1 cellular context compared by ENCODE assay signal in the genomic region with DNA sequence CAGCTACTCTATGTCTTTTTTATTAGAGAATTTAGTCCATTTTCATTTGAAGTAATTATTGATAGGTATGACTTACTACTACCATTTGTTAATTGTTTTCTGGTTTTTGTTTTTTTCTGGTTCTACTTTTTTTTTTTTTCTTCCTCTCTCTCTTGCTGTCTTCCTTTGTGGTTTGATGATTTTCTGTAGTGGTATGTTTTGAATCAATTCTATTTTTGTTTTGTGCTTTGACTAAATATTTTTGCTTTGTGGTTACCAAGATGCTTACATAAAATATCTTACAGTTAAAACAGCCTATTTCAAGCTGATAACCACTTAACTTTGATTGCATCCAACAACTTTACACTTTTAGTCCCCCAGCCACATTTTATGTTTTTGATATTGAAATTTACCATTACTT.
TF ChIP-seq lines count a peak whose summit lies in the region.

No MANE protein-coding gene starts in this region.

TF ChIP-seq in SK-N-SH treated with all-trans-retinoic acid at 6 μM for 48 hours, 23 proteins besides CTCF, POLR2A, EP300 and RAD21 (continued from another document):
- TF ChIP-seq, protein P1, sequence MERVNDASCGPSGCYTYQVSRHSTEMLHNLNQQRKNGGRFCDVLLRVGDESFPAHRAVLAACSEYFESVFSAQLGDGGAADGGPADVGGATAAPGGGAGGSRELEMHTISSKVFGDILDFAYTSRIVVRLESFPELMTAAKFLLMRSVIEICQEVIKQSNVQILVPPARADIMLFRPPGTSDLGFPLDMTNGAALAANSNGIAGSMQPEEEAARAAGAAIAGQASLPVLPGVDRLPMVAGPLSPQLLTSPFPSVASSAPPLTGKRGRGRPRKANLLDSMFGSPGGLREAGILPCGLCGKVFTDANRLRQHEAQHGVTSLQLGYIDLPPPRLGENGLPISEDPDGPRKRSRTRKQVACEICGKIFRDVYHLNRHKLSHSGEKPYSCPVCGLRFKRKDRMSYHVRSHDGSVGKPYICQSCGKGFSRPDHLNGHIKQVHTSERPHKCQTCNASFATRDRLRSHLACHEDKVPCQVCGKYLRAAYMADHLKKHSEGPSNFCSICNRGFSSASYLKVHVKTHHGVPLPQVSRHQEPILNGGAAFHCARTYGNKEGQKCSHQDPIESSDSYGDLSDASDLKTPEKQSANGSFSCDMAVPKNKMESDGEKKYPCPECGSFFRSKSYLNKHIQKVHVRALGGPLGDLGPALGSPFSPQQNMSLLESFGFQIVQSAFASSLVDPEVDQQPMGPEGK (CRISPR knock-in tag; IDR thresholded peaks at IDR 0.05; ENCODE audit: borderline replicate concordance): no peak
- TF ChIP-seq ESRRG (CRISPR knock-in tag; IDR thresholded peaks at IDR 0.05) (no peak), TOX (CRISPR knock-in tag; IDR thresholded peaks at IDR 0.05; ENCODE audit: borderline replicate concordance) (no peak), ARNTL (CRISPR knock-in tag; IDR thresholded peaks at IDR 0.05; ENCODE audit: borderline replicate concordance, low read depth) (no peak), ZFP30 (CRISPR knock-in tag; IDR thresholded peaks at IDR 0.05) (no peak), ZNF565 (CRISPR knock-in tag; conservative IDR thresholded peaks at IDR 0.05; ENCODE audit: low read depth) (no peak), TCF4 (CRISPR knock-in tag; IDR thresholded peaks at IDR 0.05; ENCODE audit: borderline replicate concordance) (no peak), CSDC2 (CRISPR knock-in tag; IDR thresholded peaks at IDR 0.05) (no peak), SNAI2 (CRISPR knock-in tag; IDR thresholded peaks at IDR 0.05) (no peak), BACH2 (CRISPR knock-in tag; IDR thresholded peaks at IDR 0.05; ENCODE audit: borderline replicate concordance) (no peak), ZNF70 (CRISPR knock-in tag; IDR thresholded peaks at IDR 0.05) (no peak), GLIS3 (CRISPR knock-in tag; IDR thresholded peaks at IDR 0.05) (no peak)
- TF ChIP-seq, protein P2, sequence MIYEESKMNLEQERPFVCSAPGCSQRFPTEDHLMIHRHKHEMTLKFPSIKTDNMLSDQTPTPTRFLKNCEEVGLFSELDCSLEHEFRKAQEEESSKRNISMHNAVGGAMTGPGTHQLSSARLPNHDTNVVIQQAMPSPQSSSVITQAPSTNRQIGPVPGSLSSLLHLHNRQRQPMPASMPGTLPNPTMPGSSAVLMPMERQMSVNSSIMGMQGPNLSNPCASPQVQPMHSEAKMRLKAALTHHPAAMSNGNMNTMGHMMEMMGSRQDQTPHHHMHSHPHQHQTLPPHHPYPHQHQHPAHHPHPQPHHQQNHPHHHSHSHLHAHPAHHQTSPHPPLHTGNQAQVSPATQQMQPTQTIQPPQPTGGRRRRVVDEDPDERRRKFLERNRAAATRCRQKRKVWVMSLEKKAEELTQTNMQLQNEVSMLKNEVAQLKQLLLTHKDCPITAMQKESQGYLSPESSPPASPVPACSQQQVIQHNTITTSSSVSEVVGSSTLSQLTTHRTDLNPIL (CRISPR knock-in tag; IDR thresholded peaks at IDR 0.05; ENCODE audit: low read depth): no peak
- TF ChIP-seq, protein P3, sequence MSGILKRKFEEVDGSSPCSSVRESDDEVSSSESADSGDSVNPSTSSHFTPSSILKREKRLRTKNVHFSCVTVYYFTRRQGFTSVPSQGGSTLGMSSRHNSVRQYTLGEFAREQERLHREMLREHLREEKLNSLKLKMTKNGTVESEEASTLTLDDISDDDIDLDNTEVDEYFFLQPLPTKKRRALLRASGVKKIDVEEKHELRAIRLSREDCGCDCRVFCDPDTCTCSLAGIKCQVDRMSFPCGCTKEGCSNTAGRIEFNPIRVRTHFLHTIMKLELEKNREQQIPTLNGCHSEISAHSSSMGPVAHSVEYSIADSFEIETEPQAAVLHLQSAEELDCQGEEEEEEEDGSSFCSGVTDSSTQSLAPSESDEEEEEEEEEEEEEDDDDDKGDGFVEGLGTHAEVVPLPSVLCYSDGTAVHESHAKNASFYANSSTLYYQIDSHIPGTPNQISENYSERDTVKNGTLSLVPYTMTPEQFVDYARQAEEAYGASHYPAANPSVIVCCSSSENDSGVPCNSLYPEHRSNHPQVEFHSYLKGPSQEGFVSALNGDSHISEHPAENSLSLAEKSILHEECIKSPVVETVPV (CRISPR knock-in tag; IDR thresholded peaks at IDR 0.05): no peak
- TF ChIP-seq, protein P4, sequence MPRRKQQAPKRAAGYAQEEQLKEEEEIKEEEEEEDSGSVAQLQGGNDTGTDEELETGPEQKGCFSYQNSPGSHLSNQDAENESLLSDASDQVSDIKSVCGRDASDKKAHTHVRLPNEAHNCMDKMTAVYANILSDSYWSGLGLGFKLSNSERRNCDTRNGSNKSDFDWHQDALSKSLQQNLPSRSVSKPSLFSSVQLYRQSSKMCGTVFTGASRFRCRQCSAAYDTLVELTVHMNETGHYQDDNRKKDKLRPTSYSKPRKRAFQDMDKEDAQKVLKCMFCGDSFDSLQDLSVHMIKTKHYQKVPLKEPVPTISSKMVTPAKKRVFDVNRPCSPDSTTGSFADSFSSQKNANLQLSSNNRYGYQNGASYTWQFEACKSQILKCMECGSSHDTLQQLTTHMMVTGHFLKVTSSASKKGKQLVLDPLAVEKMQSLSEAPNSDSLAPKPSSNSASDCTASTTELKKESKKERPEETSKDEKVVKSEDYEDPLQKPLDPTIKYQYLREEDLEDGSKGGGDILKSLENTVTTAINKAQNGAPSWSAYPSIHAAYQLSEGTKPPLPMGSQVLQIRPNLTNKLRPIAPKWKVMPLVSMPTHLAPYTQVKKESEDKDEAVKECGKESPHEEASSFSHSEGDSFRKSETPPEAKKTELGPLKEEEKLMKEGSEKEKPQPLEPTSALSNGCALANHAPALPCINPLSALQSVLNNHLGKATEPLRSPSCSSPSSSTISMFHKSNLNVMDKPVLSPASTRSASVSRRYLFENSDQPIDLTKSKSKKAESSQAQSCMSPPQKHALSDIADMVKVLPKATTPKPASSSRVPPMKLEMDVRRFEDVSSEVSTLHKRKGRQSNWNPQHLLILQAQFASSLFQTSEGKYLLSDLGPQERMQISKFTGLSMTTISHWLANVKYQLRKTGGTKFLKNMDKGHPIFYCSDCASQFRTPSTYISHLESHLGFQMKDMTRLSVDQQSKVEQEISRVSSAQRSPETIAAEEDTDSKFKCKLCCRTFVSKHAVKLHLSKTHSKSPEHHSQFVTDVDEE (CRISPR knock-in tag; IDR thresholded peaks at IDR 0.05): no peak
